Comparison of ENCODE assay signal across 26 cellular contexts in genomic region chr4:120225527-120225926, GRCh38.
"Had no signal": no experiment of that assay in that cellular context is flagged by ENCODE, and none has a peak within 500 bp of the region (broad histone marks: within the 10 kb centered on the region; RNA-seq: fewer than 3 reads in every experiment).

No MANE protein-coding gene starts in this region.

- H3K27me3 ChIP-seq: breast epithelium, Peyer's patch had no signal

- H3K36me3 ChIP-seq: breast epithelium, Peyer's patch had no signal

- H3K27ac ChIP-seq: breast epithelium, Peyer's patch had no signal

- H3K27ac Mint-ChIP-seq: activated CD8-positive, alpha-beta T cell treated with anti-CD3 and anti-CD28 coated beads, Interleukin-2, amount 10 ng/mL, durations not matched to agents 7 days and 5 days; activated naive CD8-positive, alpha-beta T cell treated with anti-CD3 and anti-CD28 coated beads, Interleukin-2, amount 10 ng/mL, durations not matched to agents 7 days and 5 days; T-helper 1 cell treated with Interleukin-12 subunit alpha and Interleukin-12 subunit beta and Interleukin-4 antibody, amounts not matched to agents 30 μg/mL and 1 μg/mL, for 36 hours; WTC11 had no signal

- DNase-seq: activated CD4-positive, alpha-beta T cell treated with anti-CD3 and anti-CD28 coated beads for 48 hours; activated CD4-positive, alpha-beta T cell treated with anti-CD3 and anti-CD28 coated beads, Interleukin-2, amount 50 U/mL, for 4 hours; activated CD4-positive, CD25-positive, alpha-beta regulatory T cell treated with anti-CD3 and anti-CD28 coated beads, Interleukin-2, amount 50 U/mL, for 72 hours; activated CD8-positive, alpha-beta memory T cell treated with anti-CD3 and anti-CD28 coated beads, Interleukin-2, amount 50 U/mL, for 48 hours; activated CD8-positive, alpha-beta T cell treated with anti-CD3 and anti-CD28 coated beads, Interleukin-2, amount 10 ng/mL, durations not matched to agents 7 days and 5 days; activated naive CD4-positive, alpha-beta T cell treated with anti-CD3 and anti-CD28 coated beads, Interleukin-2, amount 50 U/mL, for 16 hours; activated naive CD8-positive, alpha-beta T cell treated with anti-CD3 and anti-CD28 coated beads, Interleukin-2, amount 10 ng/mL, durations not matched to agents 7 days and 5 days; activated T-cell treated with anti-CD3 and anti-CD28 coated beads, Interleukin-2, amount 50 U/mL, for 1 hour; aorta; caudate nucleus; MM.1S; NCI-H1105 treated with DMSO at 0.1 percent for 48 hours; NCI-H1436 treated with DMSO at 0.1 percent for 48 hours; NCI-H187 treated with DMSO at 0.1 percent for 48 hours; NCI-H2081 treated with DMSO at 0.1 percent for 48 hours; NCI-H2171 treated with DMSO at 0.1 percent for 48 hours; NCI-H226; NCI-H510A; NCI-H526 treated with DMSO at 0.1 percent for 48 hours; NK-92 treated with Interleukin-12 subunit alpha and Interleukin-12 subunit beta, amount 100 ng/mL, for 24 hours; OCI-M1; Peyer's patch; SHP77 treated with DMSO at 0.1 percent for 48 hours had no signal

- H3K4me1 ChIP-seq: breast epithelium, Peyer's patch had no signal

- ATAC-seq: activated CD8-positive, alpha-beta T cell treated with anti-CD3 and anti-CD28 coated beads, Interleukin-2, amount 10 ng/mL, durations not matched to agents 7 days and 5 days; WTC11 had no signal

- H3K36me3 Mint-ChIP-seq: activated naive CD8-positive, alpha-beta T cell treated with anti-CD3 and anti-CD28 coated beads, Interleukin-2, amount 10 ng/mL, durations not matched to agents 7 days and 5 days; WTC11 had no signal

- H3K4me1 Mint-ChIP-seq: activated naive CD8-positive, alpha-beta T cell treated with anti-CD3 and anti-CD28 coated beads, Interleukin-2, amount 10 ng/mL, durations not matched to agents 7 days and 5 days had no signal

- H3K4me3 ChIP-seq: breast epithelium, Peyer's patch had no signal

- H3K9me3 ChIP-seq: breast epithelium, Peyer's patch had no signal

- H3K4me3 Mint-ChIP-seq: activated CD8-positive, alpha-beta T cell treated with anti-CD3 and anti-CD28 coated beads, Interleukin-2, amount 10 ng/mL, durations not matched to agents 7 days and 5 days; activated naive CD8-positive, alpha-beta T cell treated with anti-CD3 and anti-CD28 coated beads, Interleukin-2, amount 10 ng/mL, durations not matched to agents 7 days and 5 days; T-helper 1 cell treated with Interleukin-12 subunit alpha and Interleukin-12 subunit beta and Interleukin-4 antibody, amounts not matched to agents 30 μg/mL and 1 μg/mL, for 36 hours; WTC11 had no signal

- H3K9me3 Mint-ChIP-seq: activated naive CD8-positive, alpha-beta T cell treated with anti-CD3 and anti-CD28 coated beads, Interleukin-2, amount 10 ng/mL, durations not matched to agents 7 days and 5 days; T-helper 1 cell treated with Interleukin-12 subunit alpha and Interleukin-12 subunit beta and Interleukin-4 antibody, amounts not matched to agents 30 μg/mL and 1 μg/mL, for 36 hours; WTC11 had no signal
